Comparison of ENCODE assay signal across 25 cellular contexts in the genomic region with DNA sequence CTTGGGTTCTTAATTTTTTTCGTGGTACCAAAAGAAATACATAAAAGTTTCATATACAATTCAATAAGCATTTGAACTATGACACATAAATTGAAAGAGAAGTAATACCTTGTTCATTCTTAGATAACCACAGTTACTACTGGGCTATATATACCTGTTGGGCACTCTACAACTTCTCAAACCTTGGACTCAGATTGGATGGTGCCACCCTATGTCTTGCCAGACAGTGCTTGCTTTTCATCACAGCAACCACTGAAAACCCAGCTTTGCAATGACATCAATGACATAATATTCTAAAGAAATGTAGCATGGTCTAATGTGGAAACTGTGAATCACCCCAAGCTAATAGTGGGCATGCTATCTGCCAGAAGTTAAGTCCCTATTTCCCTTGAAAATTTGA.
DNase-seq lines count a peak whose midpoint lies in the region; ATAC-seq and TF ChIP-seq lines count a peak whose summit lies in the region.
"Had no signal": no experiment of that assay in that cellular context is flagged by ENCODE, and none has a peak within 500 bp of the region (broad histone marks: within the 10 kb centered on the region; RNA-seq: fewer than 3 reads in every experiment).

No MANE protein-coding gene starts in this region.

- ATAC-seq in activated naive CD8-positive, alpha-beta T cell treated with anti-CD3 and anti-CD28 coated beads, Interleukin-2, amount 50 U/mL, for 24 hours: peak; percentile 84
- ATAC-seq in stimulated activated memory B cell treated with anti-CD40 and anti-IgM and Interleukin-4, amounts not matched to agents 10 μg/mL and 1 μg/mL and 100 μg/mL, for 72 hours: peak; percentile 64
- ATAC-seq in GM18511 (IDR thresholded peaks at IDR 0.05; ENCODE audit: unreplicated experiment): no peak
- ATAC-seq: effector memory CD8-positive, alpha-beta T cell; K562; left lobe of liver had no signal

- H3K27ac Mint-ChIP-seq in activated T-cell treated with anti-CD3 and anti-CD28 coated beads, Interleukin-2, amount 50 U/mL, for 24 hours: peak overlapping the region; percentile 34
- H3K27ac Mint-ChIP-seq in activated naive CD8-positive, alpha-beta T cell treated with anti-CD3 and anti-CD28 coated beads, Interleukin-2, amount 50 U/mL, for 24 hours: peak overlapping the region; percentile 25
- no peak overlapping the region for H3K27ac Mint-ChIP-seq in stimulated activated memory B cell treated with anti-CD40 and anti-IgM and Interleukin-4, amounts not matched to agents 10 μg/mL and 1 μg/mL and 100 μg/mL, for 72 hours
- H3K27ac Mint-ChIP-seq: activated CD4-positive, alpha-beta T cell treated with anti-CD3 and anti-CD28 coated beads, Interleukin-2, amount 10 ng/mL, durations not matched to agents 24 days and 14 days; activated T-helper 2 cell treated with anti-CD3 and anti-CD28 coated beads, Interferon-gamma antibody, Interleukin-2, Interleukin-4, amounts not matched to agents 10 μg/mL and 5 μg/mL and 100 μg/mL, durations not matched to agents 14 hours and 24 hours and 36 hours; effector memory CD8-positive, alpha-beta T cell; memory B cell had no signal

- in situ Hi-C loops in GM13976 (cut with MboI; ENCODE audit: low sequenced_read_pairs, unreplicated experiment): no loop called here

- no peaks in the 10 kb centered on the region for H3K9me3 Mint-ChIP-seq in activated T-cell treated with anti-CD3 and anti-CD28 coated beads, Interleukin-2, amount 50 U/mL, for 24 hours
- H3K9me3 Mint-ChIP-seq in activated naive CD8-positive, alpha-beta T cell treated with anti-CD3 and anti-CD28 coated beads, Interleukin-2, amount 50 U/mL, for 24 hours: no peaks in the 10 kb centered on the region
- peaks cover 3% of the 10 kb centered on the region for H3K9me3 Mint-ChIP-seq in stimulated activated memory B cell treated with anti-CD40 and anti-IgM and Interleukin-4, amounts not matched to agents 10 μg/mL and 1 μg/mL and 100 μg/mL, for 72 hours
- H3K9me3 Mint-ChIP-seq: activated naive CD4-positive, alpha-beta T cell treated with anti-CD3 and anti-CD28 coated beads, Interleukin-2, amount 50 U/mL, for 24 hours; CD4-positive, CD25-positive, alpha-beta regulatory T cell; effector memory CD8-positive, alpha-beta T cell; stimulated activated naive CD8-positive, alpha-beta T cell treated with anti-CD3 and anti-CD28 coated beads, Interleukin-15, Interleukin-2, amounts not matched to agents 100 ng/mL and 50 ng/mL, for 24 hours had no signal

- peaks cover 37% of the 10 kb centered on the region for H3K4me1 Mint-ChIP-seq in activated T-cell treated with anti-CD3 and anti-CD28 coated beads, Interleukin-2, amount 50 U/mL, for 24 hours (ENCODE audit: low read depth)
- peaks cover 27% of the 10 kb centered on the region for H3K4me1 Mint-ChIP-seq in activated naive CD8-positive, alpha-beta T cell treated with anti-CD3 and anti-CD28 coated beads, Interleukin-2, amount 50 U/mL, for 24 hours
- H3K4me1 Mint-ChIP-seq in stimulated activated memory B cell treated with anti-CD40 and anti-IgM and Interleukin-4, amounts not matched to agents 10 μg/mL and 1 μg/mL and 100 μg/mL, for 72 hours: peaks cover 13% of the 10 kb centered on the region

- DNase-seq in activated T-cell treated with anti-CD3 and anti-CD28 coated beads, Interleukin-2, amount 50 U/mL, for 24 hours: no peak
- DNase-seq in activated T-cell treated with anti-CD3 and anti-CD28 coated beads for 4 hours (no peak), M059J (ENCODE audit: low read depth) (peak; percentile 5), islet precursor cell (no peak), GM13976 (ENCODE audit: low spot score) (no peak)
- DNase-seq in activated naive CD8-positive, alpha-beta T cell treated with anti-CD3 and anti-CD28 coated beads, Interleukin-2, amount 50 U/mL, for 24 hours: no peak
- DNase-seq: activated CD4-positive, alpha-beta T cell treated with anti-CD3 and anti-CD28 coated beads, Interleukin-2, amount 10 ng/mL, durations not matched to agents 24 days and 14 days; CD4-positive, CD25-positive, alpha-beta regulatory T cell; DND-41; effector memory CD8-positive, alpha-beta T cell; GF-D8; MM.1S; NCI-H1930; NCI-H526; SK-N-SH; stimulated activated CD4-positive, alpha-beta T cell treated with anti-CD3 and anti-CD28 coated beads, Interleukin-15, amount 100 ng/mL, for 24 hours; uterus had no signal

- H3K36me3 Mint-ChIP-seq in activated T-cell treated with anti-CD3 and anti-CD28 coated beads, Interleukin-2, amount 50 U/mL, for 24 hours (ENCODE audit: low read depth): peaks cover 25% of the 10 kb centered on the region
- peaks cover 7% of the 10 kb centered on the region for H3K36me3 Mint-ChIP-seq in activated naive CD8-positive, alpha-beta T cell treated with anti-CD3 and anti-CD28 coated beads, Interleukin-2, amount 50 U/mL, for 24 hours (ENCODE audit: low read depth)
- peaks cover 25% of the 10 kb centered on the region for H3K36me3 Mint-ChIP-seq in stimulated activated memory B cell treated with anti-CD40 and anti-IgM and Interleukin-4, amounts not matched to agents 10 μg/mL and 1 μg/mL and 100 μg/mL, for 72 hours

- no peak overlapping the region for H3K4me3 Mint-ChIP-seq in activated T-cell treated with anti-CD3 and anti-CD28 coated beads, Interleukin-2, amount 50 U/mL, for 24 hours
- no peak overlapping the region for H3K4me3 Mint-ChIP-seq in activated naive CD8-positive, alpha-beta T cell treated with anti-CD3 and anti-CD28 coated beads, Interleukin-2, amount 50 U/mL, for 24 hours
- H3K4me3 Mint-ChIP-seq in stimulated activated memory B cell treated with anti-CD40 and anti-IgM and Interleukin-4, amounts not matched to agents 10 μg/mL and 1 μg/mL and 100 μg/mL, for 72 hours: no peak overlapping the region
- H3K4me3 Mint-ChIP-seq: activated CD4-positive, alpha-beta T cell treated with anti-CD3 and anti-CD28 coated beads, Interleukin-2, amount 10 ng/mL, durations not matched to agents 24 days and 14 days; activated naive CD4-positive, alpha-beta T cell treated with anti-CD3 and anti-CD28 coated beads, Interleukin-2, amount 50 U/mL, for 24 hours; CD4-positive, CD25-positive, alpha-beta regulatory T cell; effector memory CD8-positive, alpha-beta T cell; memory B cell; stimulated activated naive CD8-positive, alpha-beta T cell treated with anti-CD3 and anti-CD28 coated beads, Interleukin-15, Interleukin-2, amounts not matched to agents 100 ng/mL and 50 ng/mL, for 24 hours had no signal

- TF ChIP-seq CTCF in GM13976 (IDR thresholded peaks at IDR 0.05; ENCODE audit: borderline replicate concordance, control extremely low read depth, extremely low read depth, insufficient read depth, missing control alignments): no peak

- H3K27me3 Mint-ChIP-seq in activated T-cell treated with anti-CD3 and anti-CD28 coated beads, Interleukin-2, amount 50 U/mL, for 24 hours: no peaks in the 10 kb centered on the region
- no peaks in the 10 kb centered on the region for H3K27me3 Mint-ChIP-seq in activated naive CD8-positive, alpha-beta T cell treated with anti-CD3 and anti-CD28 coated beads, Interleukin-2, amount 50 U/mL, for 24 hours
- H3K27me3 Mint-ChIP-seq in stimulated activated memory B cell treated with anti-CD40 and anti-IgM and Interleukin-4, amounts not matched to agents 10 μg/mL and 1 μg/mL and 100 μg/mL, for 72 hours: no peaks in the 10 kb centered on the region
- H3K27me3 Mint-ChIP-seq: activated CD4-positive, alpha-beta T cell treated with anti-CD3 and anti-CD28 coated beads, Interleukin-2, amount 10 ng/mL, durations not matched to agents 24 days and 14 days; activated naive CD4-positive, alpha-beta T cell treated with anti-CD3 and anti-CD28 coated beads, Interleukin-2, amount 50 U/mL, for 24 hours; CD4-positive, CD25-positive, alpha-beta regulatory T cell; effector memory CD8-positive, alpha-beta T cell; memory B cell; stimulated activated naive CD8-positive, alpha-beta T cell treated with anti-CD3 and anti-CD28 coated beads, Interleukin-15, Interleukin-2, amounts not matched to agents 100 ng/mL and 50 ng/mL, for 24 hours had no signal
